8 cellular contexts compared by ENCODE assay signal in genomic region chr12:50057896-50058670, GRCh38. TPM values are rescaled to one million over a fixed set of nuclear protein-coding genes. Genes with fewer than 3 reads are reported as not detected.
DNase-seq lines count a peak whose midpoint lies in the region; ATAC-seq and TF ChIP-seq lines count a peak whose summit lies in the region.

No MANE protein-coding gene starts in this region.

- H3K9me2 ChIP-seq in MM.1S (replicated peaks; ENCODE audit: insufficient read depth, low read length): no peaks in the 10 kb centered on the region

- H3K27ac ChIP-seq in C4-2B: peak overlapping the region; percentile 71
- no peak overlapping the region for H3K27ac ChIP-seq in MM.1S (ENCODE audit: low read length)
- no peak overlapping the region for H3K27ac ChIP-seq in osteoblast (ENCODE audit: low read depth, low read length)

- TF ChIP-seq CTCF in C4-2B (conservative IDR thresholded peaks at IDR 0.05): no peak
- no peak for TF ChIP-seq CTCF in MM.1S (IDR thresholded peaks at IDR 0.05; ENCODE audit: low read length)
- TF ChIP-seq CTCF in choroid plexus epithelial cell (conservative IDR thresholded peaks at IDR 0.05; ENCODE audit: low read depth, low read length): no peak
- no peak for TF ChIP-seq CTCF in osteoblast (IDR thresholded peaks at IDR 0.05; ENCODE audit: extremely low read depth, low read depth, low read length)

- ATAC-seq in GM18868 (IDR thresholded peaks at IDR 0.05; ENCODE audit: unreplicated experiment): no peak
- ATAC-seq in HG02884 (IDR thresholded peaks at IDR 0.05; ENCODE audit: unreplicated experiment): no peak
- no peak for ATAC-seq in HG03457 (IDR thresholded peaks at IDR 0.05; ENCODE audit: unreplicated experiment)

- H3K4me2 ChIP-seq in MM.1S (ENCODE audit: low read depth, low read length): peak overlapping the region; percentile 45
- peak overlapping the region; percentile 91 for H3K4me2 ChIP-seq in osteoblast (ENCODE audit: insufficient read depth, low read length)

- H3K36me3 ChIP-seq in MM.1S (replicated peaks; ENCODE audit: insufficient read depth, low read length) (no peaks in the 10 kb centered on the region), osteoblast (ENCODE audit: insufficient read depth, low read length) (no peaks in the 10 kb centered on the region)

- H3F3A ChIP-seq in MM.1S (ENCODE audit: insufficient read depth, low read length): no peaks in the 10 kb centered on the region

- H3K4me3 ChIP-seq in MM.1S (ENCODE audit: low read length) (no peak overlapping the region; the same call in 1 of the 2 replicates), choroid plexus epithelial cell (ENCODE audit: low read depth, low read length) (peak overlapping the region; percentile 60), osteoblast (ENCODE audit: insufficient read depth, low read length) (peak overlapping the region; percentile 71)

- H3K9me3 ChIP-seq in MM.1S (replicated peaks; ENCODE audit: insufficient read depth, low read length): no peaks in the 10 kb centered on the region
- no peaks in the 10 kb centered on the region for H3K9me3 ChIP-seq in osteoblast (ENCODE audit: low read depth, low read length)

- 0 out of 2 replicates have a peak, but pooled peaks cover 3% of the 10 kb centered on the region for H4K20me1 ChIP-seq in MM.1S (ENCODE audit: insufficient read depth, low read length)
- H4K20me1 ChIP-seq in osteoblast (ENCODE audit: insufficient read depth, low read length): peaks cover 3% of the 10 kb centered on the region

- H3K4me1 ChIP-seq in MM.1S (ENCODE audit: low read length) (peaks cover 4% of the 10 kb centered on the region; the same call in 1 of the 2 replicates), osteoblast (ENCODE audit: insufficient read depth, low read length) (peaks cover 6% of the 10 kb centered on the region)

- H3K79me2 ChIP-seq in MM.1S (ENCODE audit: low read length) (no peaks in the 10 kb centered on the region), osteoblast (ENCODE audit: insufficient read depth, low read length) (no peaks in the 10 kb centered on the region)

- H3K27me3 ChIP-seq in MM.1S (replicated peaks; ENCODE audit: insufficient read depth, low read length): peaks cover 22% of the 10 kb centered on the region
- peaks cover 15% of the 10 kb centered on the region for H3K27me3 ChIP-seq in osteoblast (ENCODE audit: insufficient read depth, low read length)

- DNase-seq in MM.1S (no peak), choroid plexus epithelial cell (ENCODE audit: low read depth) (no peak), osteoblast (ENCODE audit: insufficient read length, low spot score, missing footprints) (peak; percentile 83), SW 1271 (lab: John Stamatoyannopoulos, UW) (no peak)

- H2AFZ ChIP-seq in MM.1S (ENCODE audit: low read length) (no peak overlapping the region), osteoblast (ENCODE audit: low read length) (no peak overlapping the region)

- no peak overlapping the region for H3K9ac ChIP-seq in MM.1S (ENCODE audit: low read length)

RNA-seq across cellular contexts. Expression of gene ASIC1, which starts 0.7 kb away (rescaled TPM):
- total RNA-seq in osteoblast: 0.72 and 0.88 TPM in 2 replicates

RNA-seq across cellular contexts. Expression of gene SMARCD1, which starts 27.1 kb away (rescaled TPM):
- total RNA-seq in osteoblast: 50.3 and 53.0 TPM in 2 replicates

RNA-seq across cellular contexts. Expression of gene RACGAP1, which starts 32.8 kb away (rescaled TPM):
- total RNA-seq in osteoblast: 12.7 and 16.5 TPM in 2 replicates

RNA-seq across cellular contexts. Expression of gene GPD1, which starts 45.7 kb away (rescaled TPM):
- total RNA-seq in osteoblast: under 0.01 TPM in 1 of 2 replicates, not detected in the other

RNA-seq across cellular contexts. Expression of gene COX14, which starts 54.0 kb away (rescaled TPM):
- 29.0 and 29.8 TPM in 2 replicates for total RNA-seq in osteoblast
